In the genomic region with DNA sequence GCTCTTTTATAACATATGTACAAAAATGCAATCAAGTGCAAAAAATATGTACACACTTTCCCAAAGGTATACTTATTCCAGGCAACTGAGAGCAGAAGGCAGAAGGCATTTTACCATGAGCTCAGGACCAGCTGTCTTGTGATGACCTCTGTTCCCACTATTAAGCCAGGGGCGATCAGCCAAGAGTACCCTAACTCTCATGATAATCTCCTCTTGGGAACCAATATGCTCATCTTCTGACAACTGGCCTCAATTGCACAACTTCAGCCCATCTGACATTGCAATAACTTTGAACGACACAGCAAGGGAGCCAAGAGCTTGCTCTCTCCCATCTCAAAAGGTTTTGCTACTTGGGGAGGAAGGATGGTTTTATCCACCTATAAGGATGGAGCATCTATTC, we compare ENCODE assay signal across 35 cellular contexts.
"Had no signal": no experiment of that assay in that cellular context is flagged by ENCODE, and none has a peak within 500 bp of the region (broad histone marks: within the 10 kb centered on the region; RNA-seq: fewer than 3 reads in every experiment).

No MANE protein-coding gene starts in this region.

- H3K9ac ChIP-seq: SK-N-SH had no signal

- H3K27me3 Mint-ChIP-seq: activated naive CD8-positive, alpha-beta T cell; IgD-negative memory B cell had no signal

- DNase-seq: activated B cell treated with CpG ODN at 0.5 μM for 24 hours; activated CD4-positive, alpha-beta memory T cell treated with anti-CD3 and anti-CD28 coated beads for 36 hours; activated CD4-positive, alpha-beta T cell treated with anti-CD3 and anti-CD28 coated beads for 4 hours; activated CD4-positive, alpha-beta T cell treated with anti-CD3 and anti-CD28 coated beads, Interleukin-2, amount 50 U/mL, for 1 hour; activated CD4-positive, CD25-positive, alpha-beta regulatory T cell treated with anti-CD3 and anti-CD28 coated beads, Interleukin-2, amount 50 U/mL, for 72 hours; activated CD8-positive, alpha-beta memory T cell treated with anti-CD3 and anti-CD28 coated beads, Interleukin-2, amount 10 ng/mL, durations not matched to agents 7 days and 5 days; activated CD8-positive, alpha-beta memory T cell treated with anti-CD3 and anti-CD28 coated beads, Interleukin-2, amount 50 U/mL, for 48 hours; activated effector memory CD4-positive, alpha-beta T cell treated with Interleukin-2 at 50 U/mL for 16 hours; activated naive CD4-positive, alpha-beta T cell treated with anti-CD3 and anti-CD28 coated beads, Interleukin-2, amount 10 ng/mL, durations not matched to agents 7 days and 5 days; activated naive CD8-positive, alpha-beta T cell treated with anti-CD3 and anti-CD28 coated beads, Interleukin-2, amount 50 U/mL, for 24 hours; activated T-cell treated with anti-CD3 and anti-CD28 coated beads, Interleukin-2, amount 50 U/mL, for 48 hours; aorta; brain microvascular endothelial cell; Karpas-422; KBM-7; NCI-H1048; NCI-H1105 treated with DMSO at 0.1 percent for 48 hours; NCI-H1436; NCI-H1694 treated with DMSO at 0.1 percent for 48 hours; NCI-H2029; NCI-H345; NCI-H526; NCI-H748 treated with DMSO at 0.1 percent for 48 hours; NK-92 treated with Interleukin-12 subunit alpha and Interleukin-12 subunit beta, amount 100 ng/mL, for 24 hours; PC-3; Peyer's patch; RPMI8226; SHP77 treated with DMSO at 0.1 percent for 48 hours; SK-N-SH had no signal

- H3K9me3 ChIP-seq: Peyer's patch, SJSA1, SK-N-SH had no signal

- H3K27ac ChIP-seq: brain microvascular endothelial cell, Peyer's patch, SJSA1 had no signal

- H3K27me3 ChIP-seq: brain microvascular endothelial cell, Peyer's patch, SJSA1 had no signal

- H3K4me1 ChIP-seq: Peyer's patch, SJSA1 had no signal

- H3K27ac Mint-ChIP-seq: activated B cell treated with CpG ODN at 0.5 μM for 24 hours; activated CD4-positive, alpha-beta memory T cell treated with anti-CD3 and anti-CD28 coated beads for 36 hours; activated CD8-positive, alpha-beta memory T cell treated with anti-CD3 and anti-CD28 coated beads, Interleukin-2, amount 10 ng/mL, durations not matched to agents 7 days and 5 days; activated naive CD4-positive, alpha-beta T cell treated with anti-CD3 and anti-CD28 coated beads, Interleukin-2, amount 10 ng/mL, durations not matched to agents 7 days and 5 days; activated naive CD8-positive, alpha-beta T cell; activated naive CD8-positive, alpha-beta T cell treated with anti-CD3 and anti-CD28 coated beads, Interleukin-2, amount 50 U/mL, for 24 hours; IgD-negative memory B cell; T-helper 1 cell treated with Interleukin-12 subunit alpha and Interleukin-12 subunit beta and Interleukin-4 antibody, amounts not matched to agents 30 μg/mL and 1 μg/mL, for 36 hours; T-helper 2 cell treated with Interferon-gamma antibody and Interleukin-4, amounts not matched to agents 5 μg/mL and 100 μg/mL, for 36 hours had no signal

- H3K4me2 ChIP-seq: SK-N-SH had no signal

- H3K4me3 Mint-ChIP-seq: activated B cell treated with CpG ODN at 0.5 μM for 24 hours; activated CD4-positive, alpha-beta memory T cell treated with anti-CD3 and anti-CD28 coated beads for 36 hours; activated CD8-positive, alpha-beta memory T cell treated with anti-CD3 and anti-CD28 coated beads, Interleukin-2, amount 10 ng/mL, durations not matched to agents 7 days and 5 days; activated naive CD4-positive, alpha-beta T cell treated with anti-CD3 and anti-CD28 coated beads, Interleukin-2, amount 10 ng/mL, durations not matched to agents 7 days and 5 days; activated naive CD8-positive, alpha-beta T cell; activated naive CD8-positive, alpha-beta T cell treated with anti-CD3 and anti-CD28 coated beads, Interleukin-2, amount 50 U/mL, for 24 hours; central memory CD8-positive, alpha-beta T cell; IgD-negative memory B cell; T-helper 1 cell treated with Interleukin-12 subunit alpha and Interleukin-12 subunit beta and Interleukin-4 antibody, amounts not matched to agents 30 μg/mL and 1 μg/mL, for 36 hours; T-helper 2 cell treated with Interferon-gamma antibody and Interleukin-4, amounts not matched to agents 5 μg/mL and 100 μg/mL, for 36 hours had no signal

- H3K4me1 Mint-ChIP-seq: activated B cell treated with CpG ODN at 0.5 μM for 24 hours; activated CD8-positive, alpha-beta memory T cell treated with anti-CD3 and anti-CD28 coated beads, Interleukin-2, amount 10 ng/mL, durations not matched to agents 7 days and 5 days; activated naive CD4-positive, alpha-beta T cell treated with anti-CD3 and anti-CD28 coated beads, Interleukin-2, amount 10 ng/mL, durations not matched to agents 7 days and 5 days; activated naive CD8-positive, alpha-beta T cell treated with anti-CD3 and anti-CD28 coated beads, Interleukin-2, amount 50 U/mL, for 24 hours; central memory CD8-positive, alpha-beta T cell; IgD-negative memory B cell had no signal

- H3K36me3 Mint-ChIP-seq: activated CD4-positive, alpha-beta memory T cell treated with anti-CD3 and anti-CD28 coated beads for 36 hours; activated CD8-positive, alpha-beta memory T cell treated with anti-CD3 and anti-CD28 coated beads, Interleukin-2, amount 10 ng/mL, durations not matched to agents 7 days and 5 days; activated naive CD4-positive, alpha-beta T cell treated with anti-CD3 and anti-CD28 coated beads, Interleukin-2, amount 10 ng/mL, durations not matched to agents 7 days and 5 days had no signal

- H3K36me3 ChIP-seq: brain microvascular endothelial cell, Peyer's patch, SJSA1 had no signal

- H3K4me3 ChIP-seq: Peyer's patch, SJSA1 had no signal
